ENCODE assay signal across 23 cellular contexts in the genomic region with DNA sequence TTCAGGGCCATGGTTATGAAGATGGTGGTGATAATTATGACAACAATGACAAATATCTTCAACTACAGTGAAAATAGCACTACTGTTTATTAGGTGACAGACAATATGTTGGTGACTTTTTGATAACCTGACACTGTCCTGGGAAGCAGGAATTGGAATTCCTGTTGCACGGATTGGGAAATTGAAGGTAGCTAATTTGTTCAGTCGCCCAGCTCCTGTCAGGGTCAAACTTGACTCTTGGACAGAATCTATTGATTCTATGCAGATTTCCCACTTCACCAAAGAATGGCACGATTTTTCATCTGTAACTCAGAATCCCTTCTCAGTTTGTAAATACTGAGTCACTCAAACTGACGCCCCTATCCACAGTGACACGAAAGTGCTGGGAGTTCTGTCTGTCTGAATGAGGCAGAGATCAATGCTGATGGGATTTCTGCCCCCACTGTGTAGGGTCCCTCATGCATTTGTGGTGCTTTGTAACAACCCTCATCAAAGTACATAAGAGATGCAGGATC.
"Had no signal": no experiment of that assay in that cellular context is flagged by ENCODE, and none has a peak within 500 bp of the region (broad histone marks: within the 10 kb centered on the region; RNA-seq: fewer than 3 reads in every experiment).

No MANE protein-coding gene starts in this region.

- H3K9me3 ChIP-seq: left ventricle myocardium inferior, mucosa of descending colon, ovary, right atrium auricular region, right lobe of liver, tibial nerve, vagina had no signal

- DNase-seq: islet precursor cell; left ventricle myocardium inferior; midbrain; mucosa of descending colon; naive thymus-derived CD4-positive, alpha-beta T cell; ovary; right lobe of liver; stimulated activated CD4-positive, alpha-beta T cell treated with anti-CD3 and anti-CD28 coated beads, Interleukin-1b, Interleukin-23, amount 100 ng/mL, for 48 hours; stimulated activated CD4-positive, alpha-beta T cell treated with anti-CD3 and anti-CD28 coated beads, Interleukin-2, amount 100 ng/mL, for 48 hours; stimulated activated CD4-positive, alpha-beta T cell treated with anti-CD3 and anti-CD28 coated beads, Interleukin-4, amount 100 ng/mL, for 4 hours; stimulated activated CD8-positive, alpha-beta memory T cell treated with anti-CD3 and anti-CD28 coated beads, Interleukin-4, amount 100 ng/mL, for 48 hours; stimulated activated naive CD4-positive, alpha-beta T cell treated with Interleukin-2 at 50 U/mL for 16 hours; stimulated activated naive CD8-positive, alpha-beta T cell treated with anti-CD3 and anti-CD28 coated beads, Interleukin-15, amount 100 ng/mL, for 72 hours; substantia nigra had no signal

- H3K4me1 ChIP-seq: left ventricle myocardium inferior, right atrium auricular region, right lobe of liver, tibial nerve, vagina had no signal

- H3K27ac Mint-ChIP-seq: progenitor cell of endocrine pancreas; stimulated activated memory B cell treated with anti-CD40 and anti-IgM and Interleukin-4, amounts not matched to agents 10 μg/mL and 1 μg/mL and 100 μg/mL, for 72 hours; stimulated activated naive CD8-positive, alpha-beta T cell treated with anti-CD3 and anti-CD28 coated beads, Interleukin-15, amount 100 ng/mL, for 72 hours; type B pancreatic cell had no signal

- H3K27me3 ChIP-seq: ovary, right atrium auricular region, right lobe of liver, tibial nerve, vagina had no signal

- H3K36me3 ChIP-seq: left ventricle myocardium inferior, ovary, right atrium auricular region, right lobe of liver, tibial nerve, vagina had no signal

- H3K4me3 Mint-ChIP-seq: naive thymus-derived CD4-positive, alpha-beta T cell; natural killer cell treated with Interleukin-12 subunit alpha and Interleukin-12 subunit beta and Interleukin-15 and Interleukin-18, amount 100 ng/mL, for 72 hours; stimulated activated memory B cell treated with anti-CD40 and anti-IgM and Interleukin-4, amounts not matched to agents 10 μg/mL and 1 μg/mL and 100 μg/mL, for 72 hours; stimulated activated naive CD8-positive, alpha-beta T cell treated with anti-CD3 and anti-CD28 coated beads, Interleukin-15, amount 100 ng/mL, for 72 hours; type B pancreatic cell had no signal

- H3K4me2 ChIP-seq: smooth muscle cell had no signal

- H3K27ac ChIP-seq: left ventricle myocardium inferior, ovary, right atrium auricular region, right lobe of liver, tibial nerve, vagina had no signal

- H3K4me3 ChIP-seq: left ventricle myocardium inferior, lung, mucosa of descending colon, ovary, right atrium auricular region, right lobe of liver, smooth muscle cell, tibial nerve, vagina had no signal

- ATAC-seq: mucosa of descending colon; naive thymus-derived CD4-positive, alpha-beta T cell; natural killer cell treated with Interleukin-12 subunit alpha and Interleukin-12 subunit beta and Interleukin-15 and Interleukin-18, amount 100 ng/mL, for 72 hours; stimulated activated memory B cell treated with anti-CD40 and anti-IgM and Interleukin-4, amounts not matched to agents 10 μg/mL and 1 μg/mL and 100 μg/mL, for 72 hours; stimulated activated naive CD8-positive, alpha-beta T cell treated with anti-CD3 and anti-CD28 coated beads, Interleukin-15, amount 100 ng/mL, for 72 hours had no signal

- H3K9me3 Mint-ChIP-seq: natural killer cell treated with Interleukin-12 subunit alpha and Interleukin-12 subunit beta and Interleukin-15 and Interleukin-18, amount 100 ng/mL, for 72 hours; stimulated activated memory B cell treated with anti-CD40 and anti-IgM and Interleukin-4, amounts not matched to agents 10 μg/mL and 1 μg/mL and 100 μg/mL, for 72 hours; type B pancreatic cell had no signal

- H3K36me3 Mint-ChIP-seq: natural killer cell treated with Interleukin-12 subunit alpha and Interleukin-12 subunit beta and Interleukin-15 and Interleukin-18, amount 100 ng/mL, for 72 hours; stimulated activated memory B cell treated with anti-CD40 and anti-IgM and Interleukin-4, amounts not matched to agents 10 μg/mL and 1 μg/mL and 100 μg/mL, for 72 hours; type B pancreatic cell had no signal
